ENCODE assay signal across 16 cellular contexts in genomic region chr20:62569615-62570014, GRCh38.
"Had no signal": no experiment of that assay in that cellular context is flagged by ENCODE, and none has a peak within 500 bp of the region (broad histone marks: within the 10 kb centered on the region; RNA-seq: fewer than 3 reads in every experiment).

No MANE protein-coding gene starts in this region.

- DNase-seq: dorsolateral prefrontal cortex; effector CD4-positive, alpha-beta T cell; head of caudate nucleus; left colon; natural killer cell; pancreas; small intestine; stimulated activated CD4-positive, alpha-beta T cell treated with anti-CD3 and anti-CD28 coated beads, Interleukin-15, amount 100 ng/mL, for 24 hours; stimulated activated CD4-positive, alpha-beta T cell treated with anti-CD3 and anti-CD28 coated beads, Interleukin-2, amount 100 ng/mL, for 48 hours; stimulated activated naive B cell treated with anti-CD40 and anti-IgM and Interleukin-4, amounts not matched to agents 10 μg/mL and 1 μg/mL and 100 μg/mL, for 72 hours had no signal

- ATAC-seq: left colon; natural killer cell; stimulated activated naive B cell treated with anti-CD40 and anti-IgM and Interleukin-4, amounts not matched to agents 10 μg/mL and 1 μg/mL and 100 μg/mL, for 72 hours had no signal

- H3K27me3 ChIP-seq: pancreas, upper lobe of left lung had no signal

- H3K36me3 ChIP-seq: neutrophil, pancreas, thoracic aorta, tibial nerve, upper lobe of left lung had no signal

- H3K4me1 ChIP-seq: pancreas, tibial nerve, upper lobe of left lung had no signal

- H3K4me3 ChIP-seq: dorsolateral prefrontal cortex, hepatocyte, lung, pancreas, thoracic aorta, tibial nerve, upper lobe of left lung had no signal

- H3K27ac ChIP-seq: dorsolateral prefrontal cortex, hepatocyte, neutrophil, pancreas, thoracic aorta, tibial nerve, upper lobe of left lung had no signal

- H3K9me3 ChIP-seq: neutrophil, pancreas, thoracic aorta, upper lobe of left lung had no signal
